Comparison of ENCODE assay signal across 8 cellular contexts in the genomic region with DNA sequence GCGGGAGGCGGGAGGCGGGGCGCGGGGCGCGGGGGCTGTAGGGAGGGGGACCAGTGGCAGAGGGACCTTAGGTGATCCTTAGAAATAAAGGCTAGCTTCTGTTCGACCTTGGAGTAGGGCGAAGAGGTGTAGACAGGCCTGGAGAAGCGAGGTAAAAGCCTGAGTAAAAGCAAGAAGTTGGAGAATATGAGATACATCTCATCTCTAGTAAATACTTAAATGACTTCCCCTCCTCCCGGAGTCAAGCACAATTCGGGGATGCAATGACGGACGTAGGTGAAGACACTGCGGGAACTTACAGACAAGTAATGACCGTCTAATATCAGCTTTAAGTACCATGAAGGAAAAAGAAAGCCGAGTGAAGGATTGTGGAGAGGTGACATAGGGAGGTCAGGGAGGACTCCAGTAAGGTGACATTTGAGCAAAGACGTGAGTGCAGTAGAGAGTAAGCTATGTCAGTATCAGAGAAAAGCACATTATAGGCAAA. TPM values are rescaled to one million over a fixed set of nuclear protein-coding genes. Genes with fewer than 3 reads are reported as not detected.
DNase-seq lines count a peak whose midpoint lies in the region; ATAC-seq, FAIRE-seq and TF ChIP-seq lines count a peak whose summit lies in the region.

No MANE protein-coding gene starts in this region.

- peak; percentile 1 for ATAC-seq in HG02642 (IDR thresholded peaks at IDR 0.05; ENCODE audit: poor library complexity, unreplicated experiment)

- H3K4me3 ChIP-seq in NT2/D1 (ENCODE audit: insufficient read length, low read depth) (peak overlapping the region; percentile 54), epithelial cell of esophagus (ENCODE audit: low read length) (peak overlapping the region; percentile 81)

- no peak for TF ChIP-seq CTCF in epithelial cell of esophagus (IDR thresholded peaks at IDR 0.05; ENCODE audit: insufficient read depth, low read depth, low read length, missing control alignments)
- TF ChIP-seq CTCF in progenitor cell of endocrine pancreas (IDR thresholded peaks at IDR 0.05; ENCODE audit: unreplicated experiment) = no peak

- peaks cover 25% of the 10 kb centered on the region for H3K36me3 ChIP-seq in NT2/D1 (ENCODE audit: insufficient read depth, insufficient read length, low read length)

- H3K4me1 Mint-ChIP-seq in activated T-cell treated with anti-CD3 and anti-CD28 coated beads, Interleukin-2, amount 50 U/mL, for 24 hours (ENCODE audit: low read depth) = peaks cover 46% of the 10 kb centered on the region
- H3K4me1 Mint-ChIP-seq in progenitor cell of endocrine pancreas (ENCODE audit: low read depth) = peaks cover 32% of the 10 kb centered on the region

- no peaks in the 10 kb centered on the region for H3K27me3 ChIP-seq in NT2/D1 (ENCODE audit: insufficient read depth, insufficient read length)

- no peaks in the 10 kb centered on the region for H3K9me3 Mint-ChIP-seq in activated T-cell treated with anti-CD3 and anti-CD28 coated beads, Interleukin-2, amount 50 U/mL, for 24 hours
- no peaks in the 10 kb centered on the region for H3K9me3 Mint-ChIP-seq in progenitor cell of endocrine pancreas (ENCODE audit: low read depth)

- no peaks in the 10 kb centered on the region for H3K4me1 ChIP-seq in NT2/D1 (ENCODE audit: insufficient read depth, insufficient read length)

- H3K9ac ChIP-seq in NT2/D1 (ENCODE audit: insufficient read length, low read depth) = peak overlapping the region; percentile 83

- peak overlapping the region; percentile 99 for H3K27ac Mint-ChIP-seq in activated T-cell treated with anti-CD3 and anti-CD28 coated beads, Interleukin-2, amount 50 U/mL, for 24 hours
- H3K27ac Mint-ChIP-seq in progenitor cell of endocrine pancreas = peak overlapping the region; percentile 100

- peaks cover 55% of the 10 kb centered on the region for H3K36me3 Mint-ChIP-seq in activated T-cell treated with anti-CD3 and anti-CD28 coated beads, Interleukin-2, amount 50 U/mL, for 24 hours (ENCODE audit: low read depth)
- H3K36me3 Mint-ChIP-seq in progenitor cell of endocrine pancreas (ENCODE audit: insufficient read depth) = no peaks in the 10 kb centered on the region

- H3K4me3 Mint-ChIP-seq in activated T-cell treated with anti-CD3 and anti-CD28 coated beads, Interleukin-2, amount 50 U/mL, for 24 hours = peak overlapping the region; percentile 98
- peak overlapping the region; percentile 99 for H3K4me3 Mint-ChIP-seq in progenitor cell of endocrine pancreas (ENCODE audit: low read depth)

- no peak for DNase-seq in activated T-cell treated with anti-CD3 and anti-CD28 coated beads, Interleukin-2, amount 50 U/mL, for 24 hours
- DNase-seq in activated T-cell treated with anti-CD3 and anti-CD28 coated beads, Interleukin-2, amount 50 U/mL, for 48 hours = no peak
- DNase-seq in NT2/D1 (ENCODE audit: low read depth, low spot score) (peak; percentile 8), epithelial cell of esophagus (ENCODE audit: low read depth) (peak; percentile 12), progenitor cell of endocrine pancreas (ENCODE audit: low spot score, unreplicated experiment) (no peak), H54 (ENCODE audit: insufficient read length, low spot score) (no peak)
- no peak for DNase-seq in effector CD8-positive, alpha-beta T cell (lab: John Stamatoyannopoulos, UW)

- no peak for FAIRE-seq in H54 (lab: Jason Lieb, UNC)

- no peak for TF ChIP-seq POLR2A in H54 (IDR thresholded peaks at IDR 0.05; ENCODE audit: low read depth, low read length)

- H3K27me3 Mint-ChIP-seq in activated T-cell treated with anti-CD3 and anti-CD28 coated beads, Interleukin-2, amount 50 U/mL, for 24 hours = no peaks in the 10 kb centered on the region
- H3K27me3 Mint-ChIP-seq in progenitor cell of endocrine pancreas = no peaks in the 10 kb centered on the region

- no peaks in the 10 kb centered on the region for H3K9me3 ChIP-seq in NT2/D1 (ENCODE audit: insufficient read depth, low read length)

RNA-seq across cellular contexts. Expression of a gene that starts 0.5 kb away (rescaled TPM):
- total RNA-seq in progenitor cell of endocrine pancreas = 26.6 and 28.2 TPM in 2 replicates

Comparison
In these comparisons a context has a peak if more than half of its experiments do, and no peak if none do; other contexts are left out.
1. DNase-seq: peak in NT2/D1 (single experiment) and epithelial cell of esophagus (single experiment); none in activated T-cell treated with anti-CD3 and anti-CD28 coated beads, Interleukin-2, amount 50 U/mL, for 24 hours (single experiment), activated T-cell treated with anti-CD3 and anti-CD28 coated beads, Interleukin-2, amount 50 U/mL, for 48 hours (0 of 2), progenitor cell of endocrine pancreas (single experiment), effector CD8-positive, alpha-beta T cell (single experiment) and H54 (single experiment).